Comparison of ENCODE assay signal across 14 cellular contexts in genomic region chr6:30726506-30727413, GRCh38. TPM values are rescaled to one million over a fixed set of nuclear protein-coding genes. Genes with fewer than 3 reads are reported as not detected.
DNase-seq lines count a peak whose midpoint lies in the region; ATAC-seq and TF ChIP-seq lines count a peak whose summit lies in the region.
"Had no signal": no experiment of that assay in that cellular context is flagged by ENCODE, and none has a peak within 500 bp of the region (broad histone marks: within the 10 kb centered on the region; RNA-seq: fewer than 3 reads in every experiment).

No MANE protein-coding gene starts in this region.

- H3K4me3 ChIP-seq in left ventricle myocardium inferior (no peak overlapping the region), right cardiac atrium (ENCODE audit: low read length) (no peak overlapping the region), gastroesophageal sphincter (no peak overlapping the region)
- H3K4me3 ChIP-seq: heart right ventricle had no signal

- H3K4me1 Mint-ChIP-seq in T-cell (peaks cover 48 to 64% (median 56%) of the 10 kb centered on the region in 3 donors), type B pancreatic cell (ENCODE audit: unreplicated experiment) (peaks cover 16% of the 10 kb centered on the region)

- H3K36me3 Mint-ChIP-seq in T-cell (peaks cover 42% of the 10 kb centered on the region), type B pancreatic cell (peaks cover 37% of the 10 kb centered on the region)

- peaks cover 87% of the 10 kb centered on the region for H3K36me3 ChIP-seq in left ventricle myocardium inferior
- peaks cover 0 to 92% of the 10 kb centered on the region in 2 donors for H3K36me3 ChIP-seq in gastroesophageal sphincter

- DNase-seq in left ventricle myocardium inferior (no peak), right cardiac atrium (no peak), T-cell (no peak), type B pancreatic cell (ENCODE audit: extremely low spot score, unreplicated experiment) (no peak), mucosa of gallbladder (ENCODE audit: low spot score) (no peak), NCI-H146 (lab: John Stamatoyannopoulos, UW) (no peak), NCI-H1436 treated with DMSO at 0.1 percent for 48 hours (lab: John Stamatoyannopoulos, UW) (no peak)
- DNase-seq: cortex of kidney; heart right ventricle; NCI-H748 treated with DMSO at 0.1 percent for 48 hours; stimulated activated naive CD4-positive, alpha-beta T cell had no signal

- WGBS in right cardiac atrium = 88% methylated on average over 11 of the region's 11 CpGs
- 81 to 89% methylated on average over 8 to 11 of the region's 11 CpGs for WGBS in gastroesophageal sphincter (ENCODE audit: low coverage in 1 of 2), 2 donors

- H3K4me1 ChIP-seq in left ventricle myocardium inferior (peaks cover 65% of the 10 kb centered on the region), right cardiac atrium (ENCODE audit: control insufficient read depth, insufficient read depth, low read length) (peaks cover 2% of the 10 kb centered on the region), gastroesophageal sphincter (peaks cover 2 to 82% (median 13%) of the 10 kb centered on the region in 3 donors)

- TF ChIP-seq POLR2A in gastroesophageal sphincter (IDR thresholded peaks at IDR 0.05) = no peak

- intact Hi-C loops in left ventricle myocardium inferior (cut with micrococcal nuclease) = no loop called here
- intact Hi-C loops in right cardiac atrium (cut with DNase I) = no loop called here

- H3K27me3 ChIP-seq in left ventricle myocardium inferior (ENCODE audit: low read depth) = no peaks in the 10 kb centered on the region
- no peaks in the 10 kb centered on the region for H3K27me3 ChIP-seq in right cardiac atrium (ENCODE audit: control insufficient read depth, insufficient read depth)
- H3K27me3 ChIP-seq in gastroesophageal sphincter = no peaks in the 10 kb centered on the region
- H3K27me3 ChIP-seq: heart right ventricle had no signal

- H3K27me3 Mint-ChIP-seq in T-cell = no peaks in the 10 kb centered on the region
- peaks cover 3% of the 10 kb centered on the region for H3K27me3 Mint-ChIP-seq in type B pancreatic cell

- CTCF ChIA-PET in T-cell (lab: Charles Lee) = interaction anchor here in 1 of 2 donors (0.7 kb wide), 1 partner anchor 361 kb away, joined by 3 read pairs; no protein-coding TSS in a partner anchor

- POLR2A ChIA-PET in T-cell (lab: Charles Lee) = no interaction called here

- H3K9me3 Mint-ChIP-seq in T-cell = no peaks in the 10 kb centered on the region
- no peaks in the 10 kb centered on the region for H3K9me3 Mint-ChIP-seq in type B pancreatic cell
- H3K9me3 Mint-ChIP-seq: T-helper 1 cell treated with Interleukin-12 subunit alpha and Interleukin-12 subunit beta and Interleukin-4 antibody, amounts not matched to agents 30 μg/mL and 1 μg/mL, for 36 hours had no signal

- TF ChIP-seq CTCF in left ventricle myocardium inferior (IDR thresholded peaks at IDR 0.05; ENCODE audit: borderline replicate concordance) (no peak), gastroesophageal sphincter (IDR thresholded peaks at IDR 0.05) (no peak), type B pancreatic cell (conservative IDR thresholded peaks at IDR 0.05) (no peak)

- no peaks in the 10 kb centered on the region for H3K9me3 ChIP-seq in left ventricle myocardium inferior (replicated peaks)
- H3K9me3 ChIP-seq in right cardiac atrium (ENCODE audit: control insufficient read depth, low read length) = no peaks in the 10 kb centered on the region
- H3K9me3 ChIP-seq in gastroesophageal sphincter = no peaks in the 10 kb centered on the region
- H3K9me3 ChIP-seq: heart right ventricle had no signal

- H3K4me3 Mint-ChIP-seq in T-cell (no peak overlapping the region), type B pancreatic cell (no peak overlapping the region)
- H3K4me3 Mint-ChIP-seq: T-helper 1 cell treated with Interleukin-12 subunit alpha and Interleukin-12 subunit beta and Interleukin-4 antibody, amounts not matched to agents 30 μg/mL and 1 μg/mL, for 36 hours had no signal

- H3K27ac Mint-ChIP-seq in T-cell = peak overlapping the region; percentile 76 to 81
- H3K27ac Mint-ChIP-seq in type B pancreatic cell = peak overlapping the region; percentile 47
- H3K27ac Mint-ChIP-seq: T-helper 1 cell treated with Interleukin-12 subunit alpha and Interleukin-12 subunit beta and Interleukin-4 antibody, amounts not matched to agents 30 μg/mL and 1 μg/mL, for 36 hours had no signal

- peak overlapping the region; percentile 15 for H3K27ac ChIP-seq in left ventricle myocardium inferior (replicated peaks)
- H3K27ac ChIP-seq in right cardiac atrium (ENCODE audit: low read length) = no peak overlapping the region
- H3K27ac ChIP-seq in gastroesophageal sphincter = peak overlapping the region in 3 of 4 donors; percentile 12 to 97 (median 94)
- H3K27ac ChIP-seq: C4-2B had no signal

- no peak for TF ChIP-seq EP300 in gastroesophageal sphincter (IDR thresholded peaks at IDR 0.05)

- ATAC-seq in right cardiac atrium (no peak), T-cell (replicated peaks in 1 of 4) (no peak), gastroesophageal sphincter (no peak)
- ATAC-seq: heart right ventricle had no signal

RNA-seq across cellular contexts. Expression of gene TUBB, which starts 6.6 kb away (rescaled TPM):
- 187 TPM for total RNA-seq in left ventricle myocardium inferior
- total RNA-seq in right cardiac atrium = 100 to 1,000 TPM; 130 to 250 (median 200) TPM
- 170 TPM for polyA plus RNA-seq in right cardiac atrium
- 100 to 1,000 TPM; 108 to 246 (median 202) TPM for total RNA-seq in T-cell
- total RNA-seq in gastroesophageal sphincter = 100 to 1,000 TPM; 184 to 351 (median 236) TPM
- 560 and 1,225 TPM in 2 replicates for total RNA-seq in type B pancreatic cell (ENCODE audit: low replicate concordance)
- total RNA-seq in mucosa of gallbladder = 277 TPM

RNA-seq across cellular contexts. Expression of gene MDC1, which starts 9.7 kb away (rescaled TPM):
- 14.1 TPM for total RNA-seq in left ventricle myocardium inferior
- 10 to 100 TPM; 20.7 to 26.6 (median 24.2) TPM for total RNA-seq in right cardiac atrium
- polyA plus RNA-seq in right cardiac atrium = 11.1 TPM
- 10 to 100 TPM; 42.3 to 69.7 (median 53.4) TPM for total RNA-seq in T-cell
- total RNA-seq in gastroesophageal sphincter = 10 to 100 TPM in 3 of 4 donors, 1 to 10 TPM in 1; 9.8 to 16.7 (median 13.1) TPM
- total RNA-seq in type B pancreatic cell (ENCODE audit: low replicate concordance) = 30.1 and 71.3 TPM in 2 replicates
- total RNA-seq in mucosa of gallbladder = 33.4 TPM

RNA-seq across cellular contexts. Expression of gene FLOT1, which starts 15.7 kb away (rescaled TPM):
- total RNA-seq in left ventricle myocardium inferior = 223 TPM
- total RNA-seq in right cardiac atrium = 100 to 1,000 TPM; 180 to 208 (median 199) TPM
- 264 TPM for polyA plus RNA-seq in right cardiac atrium
- 100 to 1,000 TPM in 1 of 5 donors, 10 to 100 TPM in 4; 62.2 to 109 (median 74.2) TPM for total RNA-seq in T-cell
- total RNA-seq in gastroesophageal sphincter = 100 to 1,000 TPM; 104 to 191 (median 152) TPM
- 72.9 and 94.8 TPM in 2 replicates for total RNA-seq in type B pancreatic cell (ENCODE audit: low replicate concordance)
- total RNA-seq in mucosa of gallbladder = 177 TPM

RNA-seq across cellular contexts. Expression of gene IER3, which starts 17.6 kb away (rescaled TPM):
- total RNA-seq in left ventricle myocardium inferior = 41.4 TPM
- 10 to 100 TPM; 22.4 to 60.2 (median 34.1) TPM for total RNA-seq in right cardiac atrium
- polyA plus RNA-seq in right cardiac atrium = 63.6 TPM
- total RNA-seq in T-cell = 10 to 100 TPM in 4 of 5 donors, 1 to 10 TPM in 1; 8.9 to 30.8 (median 12.4) TPM
- total RNA-seq in gastroesophageal sphincter = 10 to 100 TPM in 3 of 4 donors, 1 to 10 TPM in 1; 5.6 to 31.9 (median 11.3) TPM
- total RNA-seq in type B pancreatic cell (ENCODE audit: low replicate concordance) = 24.3 and 40.1 TPM in 2 replicates
- total RNA-seq in mucosa of gallbladder = 61.7 TPM

RNA-seq across cellular contexts. Expression of gene NRM, which starts 36.0 kb away (rescaled TPM):
- total RNA-seq in left ventricle myocardium inferior (3.7 TPM), right cardiac atrium (1 to 10 TPM; 2.5 to 5.8 (median 5.0) TPM), T-cell (1 to 10 TPM; 4.2 to 6.9 (median 5.5) TPM), gastroesophageal sphincter (1 to 10 TPM; 3.0 to 8.2 (median 6.0) TPM), type B pancreatic cell (ENCODE audit: low replicate concordance) (21.8 and 48.9 TPM in 2 replicates), mucosa of gallbladder (7.7 TPM)
- polyA plus RNA-seq in right cardiac atrium = 5.3 TPM
